ENCODE assay signal across 13 cellular contexts in the genomic region with DNA sequence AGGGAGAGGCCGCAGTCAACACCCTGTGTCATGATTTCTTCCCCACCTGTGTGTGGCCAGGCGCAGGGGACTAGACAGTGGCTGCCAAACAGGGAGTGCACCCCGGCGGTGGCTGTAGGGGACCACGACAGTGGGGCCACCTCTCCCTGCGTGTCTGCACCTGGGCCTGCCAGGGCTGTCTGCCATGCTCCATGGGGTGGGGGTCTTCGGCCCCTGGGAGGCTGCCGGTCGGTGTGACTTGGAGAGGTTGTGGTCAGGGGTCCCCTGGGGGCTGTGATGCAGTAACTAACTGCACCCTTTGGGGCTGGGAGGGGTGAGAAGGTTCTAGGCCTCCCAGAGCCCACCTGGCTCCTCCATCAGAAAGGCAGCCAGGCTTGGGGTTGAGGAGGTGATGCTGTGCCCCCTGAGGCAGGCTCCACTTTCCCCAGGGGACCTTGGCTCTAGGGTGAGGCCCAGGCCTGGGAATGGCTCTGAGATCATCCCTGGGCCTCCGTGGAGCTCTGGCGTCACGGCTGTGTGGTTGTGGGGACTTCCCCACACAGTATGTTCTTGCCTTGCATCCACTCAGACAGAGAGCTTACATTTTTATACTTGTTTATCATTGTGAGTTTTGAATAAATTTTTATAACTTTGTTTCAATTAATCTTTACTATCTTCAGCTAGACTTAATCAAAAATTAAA. TPM values are rescaled to one million over a fixed set of nuclear protein-coding genes. Genes with fewer than 3 reads are reported as not detected.
DNase-seq lines count a peak whose midpoint lies in the region; ATAC-seq, FAIRE-seq and TF ChIP-seq lines count a peak whose summit lies in the region.
"Not testable (repeated sequence)": the region's sequence is repeated elsewhere in the genome, so short reads cannot be mapped to it uniquely, and the experiment has no call there.
"Had no signal": no experiment of that assay in that cellular context is flagged by ENCODE, and none has a peak within 500 bp of the region (broad histone marks: within the 10 kb centered on the region; RNA-seq: fewer than 3 reads in every experiment).

No MANE protein-coding gene starts in this region.

- H3K27ac Mint-ChIP-seq in activated CD8-positive, alpha-beta T cell treated with anti-CD3 and anti-CD28 coated beads for 36 hours; activated naive CD8-positive, alpha-beta T cell treated with anti-CD3 and anti-CD28 coated beads, Interleukin-2, amount 50 U/mL, for 24 hours: not testable (repeated sequence)

- DNase-seq in GM12891 (ENCODE audit: insufficient read length, low spot score), result not testable (repeated sequence)
- DNase-seq in NAMALWA (ENCODE audit: low spot score) (peak; percentile 56), kidney tubule cell (ENCODE audit: low spot score) (peak; percentile 32)
- peak; percentile 69 for DNase-seq in activated CD8-positive, alpha-beta T cell treated with anti-CD3 and anti-CD28 coated beads for 36 hours
- DNase-seq in activated naive CD8-positive, alpha-beta T cell treated with anti-CD3 and anti-CD28 coated beads, Interleukin-2, amount 50 U/mL, for 24 hours, result peak; percentile 40
- DNase-seq in stimulated activated CD4-positive, alpha-beta T cell treated with anti-CD3 and anti-CD28 coated beads, Interleukin-4, amount 100 ng/mL, for 24 hours, result peak; percentile 11

- not testable (repeated sequence) for TF ChIP-seq POLR2A in GM12891 (IDR thresholded peaks at IDR 0.05; ENCODE audit: low read depth, low read length)

- POLR2A ChIA-PET in activated CD8-positive, alpha-beta T cell treated with anti-CD3 and anti-CD28 coated beads for 36 hours (lab: Charles Lee), result not testable (repeated sequence)

- FAIRE-seq in GM12891 (lab: Jason Lieb, UNC), result peak; percentile 26

- peak; percentile 30 for ATAC-seq in HG02852 (IDR thresholded peaks at IDR 0.05; ENCODE audit: unreplicated experiment)
- peak; percentile 57 for ATAC-seq in activated CD8-positive, alpha-beta T cell treated with anti-CD3 and anti-CD28 coated beads for 36 hours
- peak; percentile 67 for ATAC-seq in activated naive CD8-positive, alpha-beta T cell treated with anti-CD3 and anti-CD28 coated beads, Interleukin-2, amount 50 U/mL, for 24 hours

- not testable (repeated sequence) for H3K4me1 Mint-ChIP-seq in activated CD8-positive, alpha-beta T cell treated with anti-CD3 and anti-CD28 coated beads for 36 hours (ENCODE audit: low read depth); activated naive CD8-positive, alpha-beta T cell treated with anti-CD3 and anti-CD28 coated beads, Interleukin-2, amount 50 U/mL, for 24 hours

- CTCF ChIA-PET in activated CD8-positive, alpha-beta T cell treated with anti-CD3 and anti-CD28 coated beads for 36 hours (lab: Charles Lee), result not testable (repeated sequence)

- H3K9me3 Mint-ChIP-seq in activated CD8-positive, alpha-beta T cell treated with anti-CD3 and anti-CD28 coated beads for 36 hours; activated naive CD8-positive, alpha-beta T cell treated with anti-CD3 and anti-CD28 coated beads, Interleukin-2, amount 50 U/mL, for 24 hours: not testable (repeated sequence)

- TF ChIP-seq CTCF in activated CD8-positive, alpha-beta T cell treated with anti-CD3 and anti-CD28 coated beads for 36 hours (IDR thresholded peaks at IDR 0.05), result not testable (repeated sequence)

- H3K27me3 Mint-ChIP-seq in activated CD8-positive, alpha-beta T cell treated with anti-CD3 and anti-CD28 coated beads for 36 hours; activated naive CD8-positive, alpha-beta T cell treated with anti-CD3 and anti-CD28 coated beads, Interleukin-2, amount 50 U/mL, for 24 hours: not testable (repeated sequence)

- intact Hi-C loops in activated CD8-positive, alpha-beta T cell treated with anti-CD3 and anti-CD28 coated beads for 36 hours (cut with micrococcal nuclease), result not testable (repeated sequence)

- H3K4me3 Mint-ChIP-seq in activated CD8-positive, alpha-beta T cell treated with anti-CD3 and anti-CD28 coated beads for 36 hours, result not testable (repeated sequence)
- H3K4me3 Mint-ChIP-seq in activated naive CD8-positive, alpha-beta T cell treated with anti-CD3 and anti-CD28 coated beads, Interleukin-2, amount 50 U/mL, for 24 hours, result peak overlapping the region; percentile 42

- not testable (repeated sequence) for H3K36me3 Mint-ChIP-seq in activated CD8-positive, alpha-beta T cell treated with anti-CD3 and anti-CD28 coated beads for 36 hours (ENCODE audit: low read depth); activated naive CD8-positive, alpha-beta T cell treated with anti-CD3 and anti-CD28 coated beads, Interleukin-2, amount 50 U/mL, for 24 hours (ENCODE audit: low read depth)

RNA-seq across cellular contexts. Expression of a gene that starts 50.3 kb away (rescaled TPM):
- not detected for polyA plus RNA-seq in GM12891 (2012; ENCODE audit: low read depth, missing spikeins)
- total RNA-seq in activated CD8-positive, alpha-beta T cell treated with anti-CD3 and anti-CD28 coated beads for 36 hours, result not detected
- total RNA-seq: ascending aorta, esophagus mucosa, left lung, LHCN-M2, mononuclear cell, SJSA1 had no signal
